Comparison of ENCODE assay signal across 8 cellular contexts in genomic region chr1:24018611-24019580, GRCh38. TPM values are rescaled to one million over a fixed set of nuclear protein-coding genes. Genes with fewer than 3 reads are reported as not detected.
DNase-seq lines count a peak whose midpoint lies in the region; ATAC-seq and TF ChIP-seq lines count a peak whose summit lies in the region.

No MANE protein-coding gene starts in this region.

- H3K4me1 ChIP-seq in left ventricle myocardium inferior = peaks cover 83% of the 10 kb centered on the region

- peak overlapping the region; percentile 94 for H3K27ac ChIP-seq in left ventricle myocardium inferior (replicated peaks)

- H3K4me3 Mint-ChIP-seq in natural killer cell = no peak overlapping the region

- ATAC-seq in HG03571 (IDR thresholded peaks at IDR 0.05; ENCODE audit: unreplicated experiment) (no peak), HG03025 (IDR thresholded peaks at IDR 0.05; ENCODE audit: low FRiP score, unreplicated experiment) (no peak), natural killer cell (no peak)

- H3K4me1 Mint-ChIP-seq in natural killer cell = no peaks in the 10 kb centered on the region

- H3K27me3 Mint-ChIP-seq in natural killer cell (ENCODE audit: low read depth in 2 of 2) = peaks cover 7 to 9% of the 10 kb centered on the region in 2 donors

- peak overlapping the region; percentile 34 for H3K4me3 ChIP-seq in left ventricle myocardium inferior

- DNase-seq in HT-29 (ENCODE audit: low spot score) = peak; percentile 99
- peak in 56 of 58 donors; percentile 2 to 87 (median 47) for DNase-seq in anterior cingulate cortex (lab: John Stamatoyannopoulos, UW)
- DNase-seq in left ventricle myocardium inferior = peak; percentile 97
- DNase-seq in pulmonary artery endothelial cell (ENCODE audit: low read depth, low spot score) = peak; percentile 99
- DNase-seq in NCI-H82 (lab: John Stamatoyannopoulos, UW) = no peak
- DNase-seq in natural killer cell = no peak

- H3K9me3 ChIP-seq in left ventricle myocardium inferior (replicated peaks) = no peaks in the 10 kb centered on the region

- no peaks in the 10 kb centered on the region for H3K27me3 ChIP-seq in left ventricle myocardium inferior (ENCODE audit: low read depth)

- no peak for TF ChIP-seq CTCF in left ventricle myocardium inferior (IDR thresholded peaks at IDR 0.05; ENCODE audit: borderline replicate concordance)
- TF ChIP-seq CTCF in natural killer cell (IDR thresholded peaks at IDR 0.05) = no peak

- H3K27ac Mint-ChIP-seq in natural killer cell = no peak overlapping the region

- H3K36me3 Mint-ChIP-seq in natural killer cell = no peaks in the 10 kb centered on the region

- H3K36me3 ChIP-seq in left ventricle myocardium inferior = no peaks in the 10 kb centered on the region

- intact Hi-C loops in left ventricle myocardium inferior (cut with micrococcal nuclease) = no loop called here
- intact Hi-C loops in natural killer cell (cut with micrococcal nuclease) = no loop called here

- H3K9me3 Mint-ChIP-seq in natural killer cell = no peaks in the 10 kb centered on the region

RNA-seq across cellular contexts. Expression of gene SRSF10, which starts 38.8 kb away (rescaled TPM):
- 140 and 147 TPM in 2 replicates for total RNA-seq in HT-29 (2014; rRNA removed; shearing (Covaris generic))
- total RNA-seq in left ventricle myocardium inferior (56.5 TPM), pulmonary artery endothelial cell (91.4 and 139 TPM in 2 replicates), natural killer cell (100 to 1,000 TPM; 221 to 281 (median 237) TPM)

RNA-seq across cellular contexts. Expression of gene PNRC2, which starts 59.3 kb away (rescaled TPM):
- total RNA-seq in HT-29 (2014; rRNA removed; shearing (Covaris generic)) = 56.4 and 74.5 TPM in 2 replicates
- total RNA-seq in left ventricle myocardium inferior = 92.3 TPM
- 105 and 149 TPM in 2 replicates for total RNA-seq in pulmonary artery endothelial cell
- total RNA-seq in natural killer cell = 100 to 1,000 TPM; 124 to 205 (median 180) TPM

Comparison
In these comparisons a context has a peak if more than half of its experiments do, and no peak if none do; other contexts are left out.
1. DNase-seq: peak in HT-29 (single experiment), anterior cingulate cortex (56 of 58), left ventricle myocardium inferior (single experiment) and pulmonary artery endothelial cell (single experiment); none in NCI-H82 (single experiment) and natural killer cell (single experiment).